Comparison of ENCODE assay signal across 8 cellular contexts in the genomic region with DNA sequence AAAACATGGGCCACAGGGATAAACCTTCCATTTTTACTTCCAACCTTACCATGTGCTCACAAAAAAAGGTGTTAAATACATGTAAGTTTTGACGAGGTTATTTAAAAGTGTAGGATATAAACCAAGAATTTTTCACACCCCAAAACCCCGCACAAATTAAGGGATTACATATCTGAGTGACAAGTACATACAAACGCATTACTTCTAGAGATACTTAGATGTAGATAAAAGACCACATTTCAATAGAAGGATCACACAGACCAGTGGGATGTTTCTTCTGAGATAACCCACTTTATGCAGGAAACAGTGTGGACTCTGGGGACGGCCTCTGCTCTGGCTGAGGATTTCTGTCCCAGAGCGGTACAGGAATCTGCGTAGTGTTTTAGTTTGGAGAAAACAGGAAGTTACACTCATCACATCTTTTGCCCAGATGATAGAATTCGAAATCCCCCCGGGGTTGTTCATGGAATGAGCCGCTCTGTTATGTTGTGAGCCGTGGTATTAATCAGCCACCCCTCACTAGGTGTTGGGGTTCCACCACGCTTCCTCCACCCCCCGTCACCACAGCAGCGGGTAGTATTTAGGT. TPM values are rescaled to one million over a fixed set of nuclear protein-coding genes. Genes with fewer than 3 reads are reported as not detected.
DNase-seq lines count a peak whose midpoint lies in the region; ATAC-seq and TF ChIP-seq lines count a peak whose summit lies in the region.

No MANE protein-coding gene starts in this region.

- no peak for ATAC-seq in DND-41 (ENCODE audit: insufficient read depth, low read depth)
- ATAC-seq in HG03139 (IDR thresholded peaks at IDR 0.05; ENCODE audit: unreplicated experiment): no peak

- H3K36me3 ChIP-seq in DND-41 (ENCODE audit: insufficient read depth, low read length): no peaks in the 10 kb centered on the region; the same call in 1 of the 2 replicates

- H3K9me3 ChIP-seq in DND-41 (ENCODE audit: insufficient read depth, low read length, severe bottlenecking): no peaks in the 10 kb centered on the region

- peak overlapping the region; percentile 74 for H3K4me2 ChIP-seq in DND-41 (ENCODE audit: insufficient read depth, low read length)

- H3K79me2 ChIP-seq in DND-41 (ENCODE audit: insufficient read depth, low read length): peaks cover 45% of the 10 kb centered on the region

- H2AFZ ChIP-seq in DND-41 (ENCODE audit: low read depth, low read length): peak overlapping the region; percentile 67; the same call in 1 of the 2 replicates

- peaks cover 23% of the 10 kb centered on the region for H4K20me1 ChIP-seq in DND-41 (ENCODE audit: insufficient read depth, low read length)

- no peaks in the 10 kb centered on the region for H3K27me3 ChIP-seq in DND-41 (ENCODE audit: insufficient read depth, low read length, poor library complexity)

- TF ChIP-seq CTCF in DND-41 (IDR thresholded peaks at IDR 0.05; ENCODE audit: borderline replicate concordance, extremely low read depth, low read length, poor library complexity, severe bottlenecking): no peak
- no peak for TF ChIP-seq CTCF in astrocyte of the spinal cord (IDR thresholded peaks at IDR 0.05; ENCODE audit: low read depth, low read length)

- DNase-seq in DND-41 (no peak), SK-N-DZ (ENCODE audit: low spot score) (peak; percentile 21), astrocyte of the spinal cord (ENCODE audit: low read depth, low spot score) (peak; percentile 20), inferior parietal cortex (ENCODE audit: extremely low spot score) (peak; percentile 25), NCI-H2107 (lab: John Stamatoyannopoulos, UW) (no peak), ACHN (no peak)
- DNase-seq in stimulated activated CD4-positive, alpha-beta T cell treated with anti-CD3 and anti-CD28 coated beads, Interleukin-2, amount 100 ng/mL, for 48 hours: peak; percentile 57 to 61

- H3K27ac ChIP-seq in DND-41 (ENCODE audit: low read length): 0 out of 2 replicates have a peak overlapping the region, but pooled peaks have one; percentile 69

- in situ Hi-C loops in astrocyte of the spinal cord (cut with HindIII; ENCODE audit: low sequenced_read_pairs): no loop called here
- in situ Hi-C loops in ACHN (cut with HindIII; ENCODE audit: low pct_ligation_motif_present, low pct_unique_long_range_greater_than_20kb, low sequenced_read_pairs): no loop called here

- H3K4me1 ChIP-seq in DND-41 (ENCODE audit: insufficient read depth, low read length): peaks cover 38% of the 10 kb centered on the region

- H3K9ac ChIP-seq in DND-41 (ENCODE audit: low read depth, low read length): peak overlapping the region; percentile 95; the same call in 1 of the 2 replicates

- H3K4me3 ChIP-seq in DND-41 (ENCODE audit: low read depth in 1 of 2, low read length in 2 of 2) (peak overlapping the region in 1 of 2 experiments; percentile 81; a peak in 2 of 4 replicates), astrocyte of the spinal cord (ENCODE audit: low read depth, low read length) (peak overlapping the region; percentile 73)

RNA-seq across cellular contexts. Expression of a gene that starts 1.4 kb away (rescaled TPM):
- 50.5 and 52.6 TPM in 2 replicates for polyA plus RNA-seq in SK-N-DZ (2014; cell fraction: cytosol; rRNA removed)
- 35.6 and 51.8 TPM in 2 replicates for polyA plus RNA-seq in SK-N-DZ (2014; cell fraction: nucleus; rRNA removed)

Comparison
In these comparisons a context has a peak if more than half of its experiments do, and no peak if none do; other contexts are left out.
1. DNase-seq: peak in SK-N-DZ (single experiment), astrocyte of the spinal cord (single experiment), inferior parietal cortex (single experiment) and stimulated activated CD4-positive, alpha-beta T cell treated with anti-CD3 and anti-CD28 coated beads, Interleukin-2, amount 100 ng/mL, for 48 hours (2 of 2); none in DND-41 (single experiment), NCI-H2107 (single experiment) and ACHN (single experiment).